1 cellular context compared by ENCODE assay signal in the genomic region with DNA sequence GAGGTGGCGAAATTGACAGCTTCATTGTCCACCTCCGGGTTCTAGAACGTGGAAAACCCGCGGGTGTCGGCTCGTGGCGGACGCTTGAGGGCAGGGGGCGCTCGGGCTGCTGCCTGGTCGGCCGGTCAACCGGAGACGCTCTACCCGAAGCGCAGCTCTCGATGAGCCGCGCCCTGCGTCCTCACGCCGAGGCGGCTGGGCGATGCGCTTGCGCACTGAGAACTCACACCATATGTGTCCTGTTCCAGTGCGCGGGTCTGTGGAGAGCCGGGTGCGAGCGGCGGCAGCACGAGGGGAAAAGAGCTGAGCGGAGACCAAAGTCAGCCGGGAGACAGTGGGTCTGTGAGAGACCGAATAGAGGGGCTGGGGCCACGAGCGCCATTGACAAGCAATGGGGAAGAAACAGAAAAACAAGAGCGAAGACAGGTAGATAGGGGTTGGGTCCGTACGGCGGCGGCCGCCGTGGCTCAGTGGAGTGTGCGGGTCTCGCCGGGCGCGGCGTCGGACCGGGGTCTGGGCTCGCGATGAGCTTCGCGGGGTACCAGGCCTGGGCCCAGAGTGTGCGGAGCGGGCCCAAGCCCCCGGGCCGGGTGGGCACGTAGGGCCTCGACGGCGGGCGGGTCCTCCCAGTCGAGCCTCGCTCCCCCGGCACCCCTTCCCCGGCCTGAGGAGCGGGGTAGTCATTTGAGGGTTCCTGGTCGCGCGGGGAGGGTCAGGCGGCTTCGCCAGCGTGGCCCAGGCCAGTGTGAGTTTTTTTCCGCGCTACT.
TF ChIP-seq lines count a peak whose summit lies in the region.

A gene with protein sequence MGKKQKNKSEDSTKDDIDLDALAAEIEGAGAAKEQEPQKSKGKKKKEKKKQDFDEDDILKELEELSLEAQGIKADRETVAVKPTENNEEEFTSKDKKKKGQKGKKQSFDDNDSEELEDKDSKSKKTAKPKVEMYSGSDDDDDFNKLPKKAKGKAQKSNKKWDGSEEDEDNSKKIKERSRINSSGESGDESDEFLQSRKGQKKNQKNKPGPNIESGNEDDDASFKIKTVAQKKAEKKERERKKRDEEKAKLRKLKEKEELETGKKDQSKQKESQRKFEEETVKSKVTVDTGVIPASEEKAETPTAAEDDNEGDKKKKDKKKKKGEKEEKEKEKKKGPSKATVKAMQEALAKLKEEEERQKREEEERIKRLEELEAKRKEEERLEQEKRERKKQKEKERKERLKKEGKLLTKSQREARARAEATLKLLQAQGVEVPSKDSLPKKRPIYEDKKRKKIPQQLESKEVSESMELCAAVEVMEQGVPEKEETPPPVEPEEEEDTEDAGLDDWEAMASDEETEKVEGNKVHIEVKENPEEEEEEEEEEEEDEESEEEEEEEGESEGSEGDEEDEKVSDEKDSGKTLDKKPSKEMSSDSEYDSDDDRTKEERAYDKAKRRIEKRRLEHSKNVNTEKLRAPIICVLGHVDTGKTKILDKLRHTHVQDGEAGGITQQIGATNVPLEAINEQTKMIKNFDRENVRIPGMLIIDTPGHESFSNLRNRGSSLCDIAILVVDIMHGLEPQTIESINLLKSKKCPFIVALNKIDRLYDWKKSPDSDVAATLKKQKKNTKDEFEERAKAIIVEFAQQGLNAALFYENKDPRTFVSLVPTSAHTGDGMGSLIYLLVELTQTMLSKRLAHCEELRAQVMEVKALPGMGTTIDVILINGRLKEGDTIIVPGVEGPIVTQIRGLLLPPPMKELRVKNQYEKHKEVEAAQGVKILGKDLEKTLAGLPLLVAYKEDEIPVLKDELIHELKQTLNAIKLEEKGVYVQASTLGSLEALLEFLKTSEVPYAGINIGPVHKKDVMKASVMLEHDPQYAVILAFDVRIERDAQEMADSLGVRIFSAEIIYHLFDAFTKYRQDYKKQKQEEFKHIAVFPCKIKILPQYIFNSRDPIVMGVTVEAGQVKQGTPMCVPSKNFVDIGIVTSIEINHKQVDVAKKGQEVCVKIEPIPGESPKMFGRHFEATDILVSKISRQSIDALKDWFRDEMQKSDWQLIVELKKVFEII (plus strand): TSS at position 226 of the 767 bp plus-strand sequence. CDS start 166 bp downstream, at position 392.

TF ChIP-seq in HepG2, 621 proteins besides CTCF, POLR2A, EP300 and RAD21 (continued from another document and continues in another):
- TF ChIP-seq, protein P1, sequence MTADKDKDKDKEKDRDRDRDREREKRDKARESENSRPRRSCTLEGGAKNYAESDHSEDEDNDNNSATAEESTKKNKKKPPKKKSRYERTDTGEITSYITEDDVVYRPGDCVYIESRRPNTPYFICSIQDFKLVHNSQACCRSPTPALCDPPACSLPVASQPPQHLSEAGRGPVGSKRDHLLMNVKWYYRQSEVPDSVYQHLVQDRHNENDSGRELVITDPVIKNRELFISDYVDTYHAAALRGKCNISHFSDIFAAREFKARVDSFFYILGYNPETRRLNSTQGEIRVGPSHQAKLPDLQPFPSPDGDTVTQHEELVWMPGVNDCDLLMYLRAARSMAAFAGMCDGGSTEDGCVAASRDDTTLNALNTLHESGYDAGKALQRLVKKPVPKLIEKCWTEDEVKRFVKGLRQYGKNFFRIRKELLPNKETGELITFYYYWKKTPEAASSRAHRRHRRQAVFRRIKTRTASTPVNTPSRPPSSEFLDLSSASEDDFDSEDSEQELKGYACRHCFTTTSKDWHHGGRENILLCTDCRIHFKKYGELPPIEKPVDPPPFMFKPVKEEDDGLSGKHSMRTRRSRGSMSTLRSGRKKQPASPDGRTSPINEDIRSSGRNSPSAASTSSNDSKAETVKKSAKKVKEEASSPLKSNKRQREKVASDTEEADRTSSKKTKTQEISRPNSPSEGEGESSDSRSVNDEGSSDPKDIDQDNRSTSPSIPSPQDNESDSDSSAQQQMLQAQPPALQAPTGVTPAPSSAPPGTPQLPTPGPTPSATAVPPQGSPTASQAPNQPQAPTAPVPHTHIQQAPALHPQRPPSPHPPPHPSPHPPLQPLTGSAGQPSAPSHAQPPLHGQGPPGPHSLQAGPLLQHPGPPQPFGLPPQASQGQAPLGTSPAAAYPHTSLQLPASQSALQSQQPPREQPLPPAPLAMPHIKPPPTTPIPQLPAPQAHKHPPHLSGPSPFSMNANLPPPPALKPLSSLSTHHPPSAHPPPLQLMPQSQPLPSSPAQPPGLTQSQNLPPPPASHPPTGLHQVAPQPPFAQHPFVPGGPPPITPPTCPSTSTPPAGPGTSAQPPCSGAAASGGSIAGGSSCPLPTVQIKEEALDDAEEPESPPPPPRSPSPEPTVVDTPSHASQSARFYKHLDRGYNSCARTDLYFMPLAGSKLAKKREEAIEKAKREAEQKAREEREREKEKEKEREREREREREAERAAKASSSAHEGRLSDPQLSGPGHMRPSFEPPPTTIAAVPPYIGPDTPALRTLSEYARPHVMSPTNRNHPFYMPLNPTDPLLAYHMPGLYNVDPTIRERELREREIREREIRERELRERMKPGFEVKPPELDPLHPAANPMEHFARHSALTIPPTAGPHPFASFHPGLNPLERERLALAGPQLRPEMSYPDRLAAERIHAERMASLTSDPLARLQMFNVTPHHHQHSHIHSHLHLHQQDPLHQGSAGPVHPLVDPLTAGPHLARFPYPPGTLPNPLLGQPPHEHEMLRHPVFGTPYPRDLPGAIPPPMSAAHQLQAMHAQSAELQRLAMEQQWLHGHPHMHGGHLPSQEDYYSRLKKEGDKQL (CRISPR knock-in tag; IDR thresholded peaks at IDR 0.05; ENCODE audit: low read depth) = peak; percentile 71
- TF ChIP-seq KLF12 (CRISPR knock-in tag; IDR thresholded peaks at IDR 0.05; ENCODE audit: borderline replicate concordance) = no peak; the same call in none of the 2 replicates
- TF ChIP-seq ZNF563 (CRISPR knock-in tag; IDR thresholded peaks at IDR 0.05) = peak; percentile 77; the same call in 1 of the 2 replicates
- TF ChIP-seq KMT2B (CRISPR knock-in tag; IDR thresholded peaks at IDR 0.05) = peak; percentile 97
- TF ChIP-seq, protein P2, sequence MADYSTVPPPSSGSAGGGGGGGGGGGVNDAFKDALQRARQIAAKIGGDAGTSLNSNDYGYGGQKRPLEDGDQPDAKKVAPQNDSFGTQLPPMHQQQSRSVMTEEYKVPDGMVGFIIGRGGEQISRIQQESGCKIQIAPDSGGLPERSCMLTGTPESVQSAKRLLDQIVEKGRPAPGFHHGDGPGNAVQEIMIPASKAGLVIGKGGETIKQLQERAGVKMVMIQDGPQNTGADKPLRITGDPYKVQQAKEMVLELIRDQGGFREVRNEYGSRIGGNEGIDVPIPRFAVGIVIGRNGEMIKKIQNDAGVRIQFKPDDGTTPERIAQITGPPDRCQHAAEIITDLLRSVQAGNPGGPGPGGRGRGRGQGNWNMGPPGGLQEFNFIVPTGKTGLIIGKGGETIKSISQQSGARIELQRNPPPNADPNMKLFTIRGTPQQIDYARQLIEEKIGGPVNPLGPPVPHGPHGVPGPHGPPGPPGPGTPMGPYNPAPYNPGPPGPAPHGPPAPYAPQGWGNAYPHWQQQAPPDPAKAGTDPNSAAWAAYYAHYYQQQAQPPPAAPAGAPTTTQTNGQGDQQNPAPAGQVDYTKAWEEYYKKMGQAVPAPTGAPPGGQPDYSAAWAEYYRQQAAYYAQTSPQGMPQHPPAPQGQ (CRISPR knock-in tag; IDR thresholded peaks at IDR 0.05; ENCODE audit: borderline replicate concordance) = no peak
- TF ChIP-seq THYN1 (CRISPR knock-in tag; IDR thresholded peaks at IDR 0.05; ENCODE audit: borderline replicate concordance, low read depth) = no peak
- peak; percentile 43; the same call in 1 of the 2 replicates for TF ChIP-seq KLF15 (CRISPR knock-in tag; IDR thresholded peaks at IDR 0.05; ENCODE audit: borderline replicate concordance)
- no peak for TF ChIP-seq SNRNP70 (IDR thresholded peaks at IDR 0.05; ENCODE audit: low read depth, low read length)
- TF ChIP-seq, protein P3, sequence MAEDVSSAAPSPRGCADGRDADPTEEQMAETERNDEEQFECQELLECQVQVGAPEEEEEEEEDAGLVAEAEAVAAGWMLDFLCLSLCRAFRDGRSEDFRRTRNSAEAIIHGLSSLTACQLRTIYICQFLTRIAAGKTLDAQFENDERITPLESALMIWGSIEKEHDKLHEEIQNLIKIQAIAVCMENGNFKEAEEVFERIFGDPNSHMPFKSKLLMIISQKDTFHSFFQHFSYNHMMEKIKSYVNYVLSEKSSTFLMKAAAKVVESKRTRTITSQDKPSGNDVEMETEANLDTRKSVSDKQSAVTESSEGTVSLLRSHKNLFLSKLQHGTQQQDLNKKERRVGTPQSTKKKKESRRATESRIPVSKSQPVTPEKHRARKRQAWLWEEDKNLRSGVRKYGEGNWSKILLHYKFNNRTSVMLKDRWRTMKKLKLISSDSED (CRISPR knock-in tag; IDR thresholded peaks at IDR 0.05) = no peak
- TF ChIP-seq ZFYVE20 (CRISPR knock-in tag; IDR thresholded peaks at IDR 0.05; ENCODE audit: borderline replicate concordance, low read depth) = no peak
- TF ChIP-seq, protein P4, sequence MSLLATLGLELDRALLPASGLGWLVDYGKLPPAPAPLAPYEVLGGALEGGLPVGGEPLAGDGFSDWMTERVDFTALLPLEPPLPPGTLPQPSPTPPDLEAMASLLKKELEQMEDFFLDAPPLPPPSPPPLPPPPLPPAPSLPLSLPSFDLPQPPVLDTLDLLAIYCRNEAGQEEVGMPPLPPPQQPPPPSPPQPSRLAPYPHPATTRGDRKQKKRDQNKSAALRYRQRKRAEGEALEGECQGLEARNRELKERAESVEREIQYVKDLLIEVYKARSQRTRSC (CRISPR knock-in tag; IDR thresholded peaks at IDR 0.05; ENCODE audit: low read depth) = peak; percentile 97
- TF ChIP-seq, protein P5, sequence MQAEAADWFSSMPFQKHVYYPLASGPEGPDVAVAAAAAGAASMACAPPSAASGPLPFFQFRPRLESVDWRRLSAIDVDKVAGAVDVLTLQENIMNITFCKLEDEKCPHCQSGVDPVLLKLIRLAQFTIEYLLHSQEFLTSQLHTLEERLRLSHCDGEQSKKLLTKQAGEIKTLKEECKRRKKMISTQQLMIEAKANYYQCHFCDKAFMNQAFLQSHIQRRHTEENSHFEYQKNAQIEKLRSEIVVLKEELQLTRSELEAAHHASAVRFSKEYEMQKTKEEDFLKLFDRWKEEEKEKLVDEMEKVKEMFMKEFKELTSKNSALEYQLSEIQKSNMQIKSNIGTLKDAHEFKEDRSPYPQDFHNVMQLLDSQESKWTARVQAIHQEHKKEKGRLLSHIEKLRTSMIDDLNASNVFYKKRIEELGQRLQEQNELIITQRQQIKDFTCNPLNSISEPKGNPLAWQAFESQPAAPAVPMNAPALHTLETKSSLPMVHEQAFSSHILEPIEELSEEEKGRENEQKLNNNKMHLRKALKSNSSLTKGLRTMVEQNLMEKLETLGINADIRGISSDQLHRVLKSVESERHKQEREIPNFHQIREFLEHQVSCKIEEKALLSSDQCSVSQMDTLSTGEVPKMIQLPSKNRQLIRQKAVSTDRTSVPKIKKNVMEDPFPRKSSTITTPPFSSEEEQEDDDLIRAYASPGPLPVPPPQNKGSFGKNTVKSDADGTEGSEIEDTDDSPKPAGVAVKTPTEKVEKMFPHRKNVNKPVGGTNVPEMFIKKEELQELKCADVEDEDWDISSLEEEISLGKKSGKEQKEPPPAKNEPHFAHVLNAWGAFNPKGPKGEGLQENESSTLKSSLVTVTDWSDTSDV (CRISPR knock-in tag; IDR thresholded peaks at IDR 0.05) = peak; percentile 99
- TF ChIP-seq MLLT10 (CRISPR knock-in tag; IDR thresholded peaks at IDR 0.05) = no peak
- peak; percentile 99 for TF ChIP-seq ZMYM4 (CRISPR knock-in tag; IDR thresholded peaks at IDR 0.05)
- no peak; the same call in 1 of the 2 replicates for TF ChIP-seq ZNF746 (CRISPR knock-in tag; IDR thresholded peaks at IDR 0.05)
- TF ChIP-seq, protein P6, sequence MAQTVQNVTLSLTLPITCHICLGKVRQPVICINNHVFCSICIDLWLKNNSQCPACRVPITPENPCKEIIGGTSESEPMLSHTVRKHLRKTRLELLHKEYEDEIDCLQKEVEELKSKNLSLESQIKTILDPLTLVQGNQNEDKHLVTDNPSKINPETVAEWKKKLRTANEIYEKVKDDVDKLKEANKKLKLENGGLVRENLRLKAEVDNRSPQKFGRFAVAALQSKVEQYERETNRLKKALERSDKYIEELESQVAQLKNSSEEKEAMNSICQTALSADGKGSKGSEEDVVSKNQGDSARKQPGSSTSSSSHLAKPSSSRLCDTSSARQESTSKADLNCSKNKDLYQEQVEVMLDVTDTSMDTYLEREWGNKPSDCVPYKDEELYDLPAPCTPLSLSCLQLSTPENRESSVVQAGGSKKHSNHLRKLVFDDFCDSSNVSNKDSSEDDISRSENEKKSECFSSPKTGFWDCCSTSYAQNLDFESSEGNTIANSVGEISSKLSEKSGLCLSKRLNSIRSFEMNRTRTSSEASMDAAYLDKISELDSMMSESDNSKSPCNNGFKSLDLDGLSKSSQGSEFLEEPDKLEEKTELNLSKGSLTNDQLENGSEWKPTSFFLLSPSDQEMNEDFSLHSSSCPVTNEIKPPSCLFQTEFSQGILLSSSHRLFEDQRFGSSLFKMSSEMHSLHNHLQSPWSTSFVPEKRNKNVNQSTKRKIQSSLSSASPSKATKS (CRISPR knock-in tag; IDR thresholded peaks at IDR 0.05) = peak; percentile 86; the same call in 1 of the 2 replicates
- TF ChIP-seq, protein P7, sequence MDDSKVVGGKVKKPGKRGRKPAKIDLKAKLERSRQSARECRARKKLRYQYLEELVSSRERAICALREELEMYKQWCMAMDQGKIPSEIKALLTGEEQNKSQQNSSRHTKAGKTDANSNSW (CRISPR knock-in tag; IDR thresholded peaks at IDR 0.05; ENCODE audit: borderline replicate concordance) = no peak; the same call in 1 of the 2 replicates
- TF ChIP-seq, protein P8, sequence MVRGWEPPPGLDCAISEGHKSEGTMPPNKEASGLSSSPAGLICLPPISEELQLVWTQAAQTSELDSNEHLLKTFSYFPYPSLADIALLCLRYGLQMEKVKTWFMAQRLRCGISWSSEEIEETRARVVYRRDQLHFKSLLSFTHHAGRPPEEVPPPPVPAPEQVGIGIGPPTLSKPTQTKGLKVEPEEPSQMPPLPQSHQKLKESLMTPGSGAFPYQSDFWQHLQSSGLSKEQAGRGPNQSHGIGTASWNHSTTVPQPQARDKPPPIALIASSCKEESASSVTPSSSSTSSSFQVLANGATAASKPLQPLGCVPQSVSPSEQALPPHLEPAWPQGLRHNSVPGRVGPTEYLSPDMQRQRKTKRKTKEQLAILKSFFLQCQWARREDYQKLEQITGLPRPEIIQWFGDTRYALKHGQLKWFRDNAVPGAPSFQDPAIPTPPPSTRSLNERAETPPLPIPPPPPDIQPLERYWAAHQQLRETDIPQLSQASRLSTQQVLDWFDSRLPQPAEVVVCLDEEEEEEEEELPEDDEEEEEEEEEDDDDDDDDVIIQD (CRISPR knock-in tag; IDR thresholded peaks at IDR 0.05; ENCODE audit: low read depth) = peak; percentile 78
- peak; percentile 54 for TF ChIP-seq RARA (CRISPR knock-in tag; IDR thresholded peaks at IDR 0.05)
- peak; percentile 93 for TF ChIP-seq ZSCAN12 (CRISPR knock-in tag; IDR thresholded peaks at IDR 0.05)
- TF ChIP-seq, protein P9, sequence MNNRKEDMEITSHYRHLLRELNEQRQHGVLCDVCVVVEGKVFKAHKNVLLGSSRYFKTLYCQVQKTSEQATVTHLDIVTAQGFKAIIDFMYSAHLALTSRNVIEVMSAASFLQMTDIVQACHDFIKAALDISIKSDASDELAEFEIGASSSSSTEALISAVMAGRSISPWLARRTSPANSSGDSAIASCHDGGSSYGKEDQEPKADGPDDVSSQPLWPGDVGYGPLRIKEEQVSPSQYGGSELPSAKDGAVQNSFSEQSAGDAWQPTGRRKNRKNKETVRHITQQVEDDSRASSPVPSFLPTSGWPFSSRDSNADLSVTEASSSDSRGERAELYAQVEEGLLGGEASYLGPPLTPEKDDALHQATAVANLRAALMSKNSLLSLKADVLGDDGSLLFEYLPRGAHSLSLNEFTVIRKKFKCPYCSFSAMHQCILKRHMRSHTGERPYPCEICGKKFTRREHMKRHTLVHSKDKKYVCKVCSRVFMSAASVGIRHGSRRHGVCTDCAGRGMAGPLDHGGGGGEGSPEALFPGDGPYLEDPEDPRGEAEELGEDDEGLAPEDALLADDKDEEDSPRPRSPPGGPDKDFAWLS (CRISPR knock-in tag; IDR thresholded peaks at IDR 0.05; ENCODE audit: borderline replicate concordance) = peak; percentile 91; the same call in 1 of the 2 replicates
